ENCODE assay signal across 17 cellular contexts in the genomic region with DNA sequence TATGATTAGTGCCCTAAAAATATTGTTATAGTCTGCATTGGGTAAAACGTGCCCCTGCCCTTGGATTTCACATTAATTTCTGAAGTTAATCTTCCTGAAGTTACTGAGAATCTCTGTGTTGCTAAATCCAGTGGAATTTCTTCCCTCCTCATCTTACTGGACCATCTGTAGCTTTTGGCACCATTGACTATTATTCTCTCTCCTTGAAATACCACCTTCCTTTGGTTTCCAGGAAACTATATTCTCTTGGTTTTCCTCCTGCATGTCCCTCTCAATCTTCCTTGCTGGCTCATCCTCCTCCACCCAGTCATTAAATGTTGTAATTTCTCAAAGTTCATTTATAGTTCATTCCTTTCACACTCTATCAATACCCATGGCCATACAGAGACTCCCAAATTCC.
"Had no signal": no experiment of that assay in that cellular context is flagged by ENCODE, and none has a peak within 500 bp of the region (broad histone marks: within the 10 kb centered on the region; RNA-seq: fewer than 3 reads in every experiment).

No MANE protein-coding gene starts in this region.

- H3K27ac Mint-ChIP-seq: activated naive CD8-positive, alpha-beta T cell treated with anti-CD3 and anti-CD28 coated beads for 36 hours; activated T-helper 1 cell treated with anti-CD3 and anti-CD28 coated beads, Interleukin-12 subunit alpha, Interleukin-12 subunit beta, Interleukin-2, Interleukin-4 antibody, amounts not matched to agents 30 ng/mL and 10 ng/mL and 1 ng/mL, durations not matched to agents 14 hours and 24 hours and 36 hours; immature natural killer cell; nephron progenitor cell had no signal

- H3K4me3 Mint-ChIP-seq: activated naive CD8-positive, alpha-beta T cell treated with anti-CD3 and anti-CD28 coated beads for 36 hours; activated T-helper 1 cell treated with anti-CD3 and anti-CD28 coated beads, Interleukin-12 subunit alpha, Interleukin-12 subunit beta, Interleukin-2, Interleukin-4 antibody, amounts not matched to agents 30 ng/mL and 10 ng/mL and 1 ng/mL, durations not matched to agents 14 hours and 24 hours and 36 hours; immature natural killer cell; nephron progenitor cell had no signal

- H3K36me3 ChIP-seq: heart left ventricle, lower lobe of right lung, prostate gland had no signal

- H3K27ac ChIP-seq: epithelial cell of prostate, heart left ventricle, lower lobe of right lung, prostate gland had no signal

- H3K27me3 ChIP-seq: heart left ventricle had no signal

- DNase-seq: activated CD4-positive, CD25-positive, alpha-beta regulatory T cell treated with anti-CD3 and anti-CD28 coated beads, Interleukin-2, amount 50 U/mL, for 72 hours; activated naive CD8-positive, alpha-beta T cell treated with anti-CD3 and anti-CD28 coated beads for 36 hours; foreskin melanocyte; heart left ventricle; immature natural killer cell; left colon; lower lobe of right lung; nephron progenitor cell; occipital lobe; right cardiac atrium; stimulated activated naive CD8-positive, alpha-beta T cell treated with anti-CD3 and anti-CD28 coated beads, Interleukin-15, Interleukin-2, amounts not matched to agents 100 U/mL and 50 U/mL, for 24 hours; T-helper 1 cell; trophoblast cell had no signal

- H3K36me3 Mint-ChIP-seq: activated naive CD8-positive, alpha-beta T cell treated with anti-CD3 and anti-CD28 coated beads for 36 hours; immature natural killer cell had no signal

- H3K9me3 Mint-ChIP-seq: activated naive CD8-positive, alpha-beta T cell treated with anti-CD3 and anti-CD28 coated beads for 36 hours; activated T-helper 1 cell treated with anti-CD3 and anti-CD28 coated beads, Interleukin-12 subunit alpha, Interleukin-12 subunit beta, Interleukin-2, Interleukin-4 antibody, amounts not matched to agents 30 ng/mL and 10 ng/mL and 1 ng/mL, durations not matched to agents 14 hours and 24 hours and 36 hours; nephron progenitor cell had no signal

- H3K9me3 ChIP-seq: heart left ventricle, lower lobe of right lung, prostate gland had no signal

- FAIRE-seq: bronchial epithelial cell had no signal

- H3K4me3 ChIP-seq: heart left ventricle, lower lobe of right lung, prostate gland had no signal

- ATAC-seq: heart left ventricle; left colon; lower lobe of right lung; right cardiac atrium; stimulated activated naive CD8-positive, alpha-beta T cell treated with anti-CD3 and anti-CD28 coated beads, Interleukin-15, Interleukin-2, amounts not matched to agents 100 U/mL and 50 U/mL, for 24 hours had no signal

- H3K4me1 ChIP-seq: lower lobe of right lung, prostate gland had no signal

- H3K4me1 Mint-ChIP-seq: activated naive CD8-positive, alpha-beta T cell treated with anti-CD3 and anti-CD28 coated beads for 36 hours; immature natural killer cell had no signal
